Comparison of ENCODE assay signal across 18 cellular contexts in genomic region chr1:209642817-209643216, GRCh38. TPM values are rescaled to one million over a fixed set of nuclear protein-coding genes. Genes with fewer than 3 reads are reported as not detected.
DNase-seq lines count a peak whose midpoint lies in the region; ATAC-seq, FAIRE-seq and TF ChIP-seq lines count a peak whose summit lies in the region.
"Had no signal": no experiment of that assay in that cellular context is flagged by ENCODE, and none has a peak within 500 bp of the region (broad histone marks: within the 10 kb centered on the region; RNA-seq: fewer than 3 reads in every experiment).

No MANE protein-coding gene starts in this region.

- intact Hi-C loops in right cardiac atrium (cut with DNase I), result loop anchor here in 1 of 4 donors (5.0 kb wide), 1 partner anchor 44 kb away; no protein-coding TSS in a partner anchor

- peak; percentile 28 for FAIRE-seq in bronchial epithelial cell (lab: Jason Lieb, UNC)
- no peak for FAIRE-seq in RCC 7860 (lab: Jason Lieb, UNC)

- H3K4me1 ChIP-seq in right cardiac atrium (ENCODE audit: control insufficient read depth, insufficient read depth, low read length) (peaks cover 37% of the 10 kb centered on the region), rectal smooth muscle tissue (ENCODE audit: control insufficient read depth, insufficient read depth, low read length) (peaks cover 24% of the 10 kb centered on the region), endodermal cell (ENCODE audit: control insufficient read depth, insufficient read depth, low read length) (no peaks in the 10 kb centered on the region)

- no peak overlapping the region for H3K27ac Mint-ChIP-seq in endodermal cell
- H3K27ac Mint-ChIP-seq: activated naive CD8-positive, alpha-beta T cell treated with anti-CD3 and anti-CD28 coated beads, Interleukin-2, amount 10 ng/mL, durations not matched to agents 7 days and 5 days; GM23338; stimulated activated memory B cell treated with anti-CD40 and anti-IgM and Interleukin-4, amounts not matched to agents 10 μg/mL and 1 μg/mL and 100 μg/mL, for 72 hours had no signal

- no peaks in the 10 kb centered on the region for H3K36me3 Mint-ChIP-seq in endodermal cell (ENCODE audit: low read depth)
- H3K36me3 Mint-ChIP-seq: activated naive CD8-positive, alpha-beta T cell treated with anti-CD3 and anti-CD28 coated beads, Interleukin-2, amount 10 ng/mL, durations not matched to agents 7 days and 5 days; naive B cell; stimulated activated memory B cell treated with anti-CD40 and anti-IgM and Interleukin-4, amounts not matched to agents 10 μg/mL and 1 μg/mL and 100 μg/mL, for 72 hours had no signal

- in situ Hi-C loops in G401 (cut with HindIII; ENCODE audit: low sequenced_read_pairs), result no loop called here

- no peaks in the 10 kb centered on the region for H3K9me3 ChIP-seq in right cardiac atrium (ENCODE audit: control insufficient read depth, low read length)
- no peaks in the 10 kb centered on the region for H3K9me3 ChIP-seq in endodermal cell (ENCODE audit: control insufficient read depth, low read length)

- H3K4me1 Mint-ChIP-seq in endodermal cell, result no peaks in the 10 kb centered on the region
- H3K4me1 Mint-ChIP-seq: activated naive CD8-positive, alpha-beta T cell treated with anti-CD3 and anti-CD28 coated beads, Interleukin-2, amount 10 ng/mL, durations not matched to agents 7 days and 5 days; naive B cell had no signal

- H3K9ac ChIP-seq in rectal smooth muscle tissue (ENCODE audit: low read length), result no peak overlapping the region
- no peak overlapping the region for H3K9ac ChIP-seq in endodermal cell (ENCODE audit: extremely low read depth, low read length, poor library complexity, severe bottlenecking)

- ATAC-seq in right cardiac atrium (peak; percentile 2 to 32), HG02938 (IDR thresholded peaks at IDR 0.05; ENCODE audit: unreplicated experiment) (no peak)
- ATAC-seq: GM23338; stimulated activated memory B cell treated with anti-CD40 and anti-IgM and Interleukin-4, amounts not matched to agents 10 μg/mL and 1 μg/mL and 100 μg/mL, for 72 hours had no signal

- H3K36me3 ChIP-seq in bronchial epithelial cell (ENCODE audit: control insufficient read depth, insufficient read depth, low read length), result peaks cover 45% of the 10 kb centered on the region
- no peaks in the 10 kb centered on the region for H3K36me3 ChIP-seq in rectal smooth muscle tissue (ENCODE audit: control insufficient read depth, insufficient read depth, low read length)
- H3K36me3 ChIP-seq in endodermal cell (ENCODE audit: control insufficient read depth, insufficient read depth, low read length), result no peaks in the 10 kb centered on the region

- no peak overlapping the region for H3K4me3 Mint-ChIP-seq in endodermal cell
- H3K4me3 Mint-ChIP-seq: activated naive CD8-positive, alpha-beta T cell treated with anti-CD3 and anti-CD28 coated beads, Interleukin-2, amount 10 ng/mL, durations not matched to agents 7 days and 5 days; GM23338; naive B cell; stimulated activated memory B cell treated with anti-CD40 and anti-IgM and Interleukin-4, amounts not matched to agents 10 μg/mL and 1 μg/mL and 100 μg/mL, for 72 hours had no signal

- WGBS in right cardiac atrium, result 27% methylated on average over 3 of the region's 3 CpGs
- WGBS in endodermal cell (ENCODE audit: insufficient coverage in 1 of 2, insufficient read length in 1 of 2), 2 experiments, result 56 to 100% methylated on average over 1 to 3 of the region's 3 CpGs

- H3K27ac ChIP-seq in right cardiac atrium (ENCODE audit: low read length) (peak overlapping the region; percentile 81), rectal smooth muscle tissue (ENCODE audit: low read depth, low read length) (peak overlapping the region; percentile 63), endodermal cell (ENCODE audit: low read depth, low read length) (no peak overlapping the region)

- H3K27me3 ChIP-seq in bronchial epithelial cell (ENCODE audit: control insufficient read depth, insufficient read depth, low read length) (no peaks in the 10 kb centered on the region), right cardiac atrium (ENCODE audit: control insufficient read depth, insufficient read depth) (no peaks in the 10 kb centered on the region), rectal smooth muscle tissue (ENCODE audit: control insufficient read depth, insufficient read depth, low read length) (no peaks in the 10 kb centered on the region), endodermal cell (ENCODE audit: control insufficient read depth, insufficient read depth, low read length, poor library complexity, severe bottlenecking) (no peaks in the 10 kb centered on the region)

- peaks cover 8% of the 10 kb centered on the region for H3K27me3 Mint-ChIP-seq in endodermal cell (ENCODE audit: insufficient read depth)

- no peaks in the 10 kb centered on the region for H3K9me3 Mint-ChIP-seq in endodermal cell
- H3K9me3 Mint-ChIP-seq: activated naive CD8-positive, alpha-beta T cell treated with anti-CD3 and anti-CD28 coated beads, Interleukin-2, amount 10 ng/mL, durations not matched to agents 7 days and 5 days; GM23338; naive B cell; stimulated activated memory B cell treated with anti-CD40 and anti-IgM and Interleukin-4, amounts not matched to agents 10 μg/mL and 1 μg/mL and 100 μg/mL, for 72 hours had no signal

- peak; percentile 41 for DNase-seq in G401 (ENCODE audit: low spot score)
- DNase-seq in bronchial epithelial cell (ENCODE audit: low read depth), result peak; percentile 33
- no peak for DNase-seq in right cardiac atrium
- DNase-seq in RCC 7860 (ENCODE audit: low spot score), result no peak
- DNase-seq in T1000 (lab: John Stamatoyannopoulos, UW), result no peak
- DNase-seq in endodermal cell, result no peak
- DNase-seq: activated naive CD8-positive, alpha-beta T cell treated with anti-CD3 and anti-CD28 coated beads, Interleukin-2, amount 10 ng/mL, durations not matched to agents 7 days and 5 days; activated T-cell treated with anti-CD3 and anti-CD28 coated beads for 4 hours; naive B cell; NCI-H510A treated with DMSO at 0.1 percent for 48 hours; retina; stimulated activated CD4-positive, alpha-beta T cell treated with anti-CD3 and anti-CD28 coated beads, Interleukin-4, amount 100 ng/mL, for 4 hours had no signal

- H3K4me3 ChIP-seq in bronchial epithelial cell (ENCODE audit: low read depth, low read length), result no peak overlapping the region
- H3K4me3 ChIP-seq in right cardiac atrium (ENCODE audit: low read length), result no peak overlapping the region
- H3K4me3 ChIP-seq in rectal smooth muscle tissue (ENCODE audit: low read length), result no peak overlapping the region
- H3K4me3 ChIP-seq in endodermal cell (ENCODE audit: low read length), result no peak overlapping the region
- H3K4me3 ChIP-seq: GM23338 had no signal

- TF ChIP-seq CTCF in bronchial epithelial cell (IDR thresholded peaks at IDR 0.05; ENCODE audit: insufficient read depth, low read length, severe bottlenecking) (no peak), endodermal cell (conservative IDR thresholded peaks at IDR 0.05) (no peak)

RNA-seq across cellular contexts. Expression of gene LAMB3, which starts 9.4 kb away (rescaled TPM):
- not detected in 2 replicates for total RNA-seq in G401 (2014; rRNA removed; shearing (Covaris generic))
- total RNA-seq in bronchial epithelial cell (1,162 and 3,106 TPM in 2 replicates), right cardiac atrium (10 to 100 TPM in 2 of 4 donors, 1 to 10 TPM in 2; 3.0 to 13.7 (median 11.0) TPM), endodermal cell (1 to 10 TPM in 1 of 2 donors, under 1 TPM in 1; 0.53 to 1.9 TPM)
- 4.9 TPM for polyA plus RNA-seq in right cardiac atrium
- 0.75 TPM for polyA plus RNA-seq in endodermal cell (2013, experiment 1 of 2)
- polyA plus RNA-seq in endodermal cell (2013, experiment 2 of 2), result 0.29 TPM

RNA-seq across cellular contexts. Expression of gene G0S2, which starts 32.4 kb away (rescaled TPM):
- total RNA-seq in G401 (2014; rRNA removed; shearing (Covaris generic)), result not detected in 2 replicates
- 301 and 418 TPM in 2 replicates for total RNA-seq in bronchial epithelial cell
- 100 to 1,000 TPM in 3 of 4 donors, 10 to 100 TPM in 1; 77.4 to 414 (median 243) TPM for total RNA-seq in right cardiac atrium
- polyA plus RNA-seq in right cardiac atrium, result 398 TPM
- not detected for total RNA-seq in endodermal cell
- 0.57 TPM for polyA plus RNA-seq in endodermal cell (2013, experiment 1 of 2)
- polyA plus RNA-seq in endodermal cell (2013, experiment 2 of 2), result 0.58 TPM

RNA-seq across cellular contexts. Expression of gene CAMK1G, which starts 59.3 kb away (rescaled TPM):
- total RNA-seq in G401 (2014; rRNA removed; shearing (Covaris generic)), result 1.5 and 2.3 TPM in 2 replicates
- total RNA-seq in bronchial epithelial cell (not detected in 2 replicates), right cardiac atrium (under 1 TPM in 1 of 4 donors, not detected in 3; 0.20 TPM), endodermal cell (1 to 10 TPM in 1 of 2 donors, under 1 TPM in 1; 0.55 to 2.1 TPM)
- 0.07 TPM for polyA plus RNA-seq in right cardiac atrium
- polyA plus RNA-seq in endodermal cell (2013, experiment 1 of 2), result 4.7 TPM
- 3.5 TPM for polyA plus RNA-seq in endodermal cell (2013, experiment 2 of 2)
- total RNA-seq: activated naive CD8-positive, alpha-beta T cell treated with anti-CD3 and anti-CD28 coated beads, Interleukin-2, amount 10 ng/mL, durations not matched to agents 7 days and 5 days; dermis microvascular lymphatic vessel endothelial cell; T-helper 1 cell treated with Interleukin-12 subunit alpha and Interleukin-12 subunit beta and Interleukin-4 antibody, amounts not matched to agents 30 ng/mL and 1 ng/mL, for 36 hours had no signal

Comparison
In these comparisons a context has a peak if more than half of its experiments do, and no peak if none do; other contexts are left out.
1. DNase-seq: peak in G401 (single experiment) and bronchial epithelial cell (single experiment); none in right cardiac atrium (0 of 3), RCC 7860 (single experiment), T1000 (single experiment) and endodermal cell (single experiment).
2. RNA of gene LAMB3, which starts 9.4 kb away (total RNA-seq): 1,162 to 3,106 TPM in bronchial epithelial cell; 3.0 to 13.7 TPM in right cardiac atrium, 0.53 to 1.9 TPM in endodermal cell and not detected in G401; every median in the first group is over 10 times any median in the second.
3. RNA of gene G0S2, which starts 32.4 kb away (total RNA-seq): 301 to 418 TPM in bronchial epithelial cell and 77.4 to 414 TPM in right cardiac atrium; not detected in endodermal cell and not detected in G401; every median in the first group is over 10 times any median in the second.